In genomic region chr2:64879745-64880144, GRCh38 we compare ENCODE assay signal across 37 cellular contexts.
"Had no signal": no experiment of that assay in that cellular context is flagged by ENCODE, and none has a peak within 500 bp of the region (broad histone marks: within the 10 kb centered on the region; RNA-seq: fewer than 3 reads in every experiment).

No MANE protein-coding gene starts in this region.

- FAIRE-seq: RCC 7860 had no signal

- ATAC-seq: activated CD8-positive, alpha-beta memory T cell treated with anti-CD3 and anti-CD28 coated beads, Interleukin-2, amount 10 ng/mL, durations not matched to agents 7 days and 5 days; activated T-helper 17 cell treated with anti-CD3 and anti-CD28 coated beads, Interleukin-2, amount 50 U/mL, for 72 hours; PC-3; Right ventricle myocardium inferior; SK-N-SH treated with all-trans-retinoic acid at 6 μM for 48 hours had no signal

- H3K4me1 Mint-ChIP-seq: activated CD4-positive, alpha-beta memory T cell treated with anti-CD3 and anti-CD28 coated beads, Interleukin-2, amount 10 ng/mL, durations not matched to agents 7 days and 5 days; activated T-helper 17 cell treated with anti-CD3 and anti-CD28 coated beads, Interleukin-2, amount 50 U/mL, for 72 hours had no signal

- H3K9me3 ChIP-seq: MG63 had no signal

- H3K36me3 Mint-ChIP-seq: activated CD8-positive, alpha-beta memory T cell treated with anti-CD3 and anti-CD28 coated beads, Interleukin-2, amount 10 ng/mL, durations not matched to agents 7 days and 5 days; activated naive CD8-positive, alpha-beta T cell treated with anti-CD3 and anti-CD28 coated beads for 36 hours had no signal

- H3K4me3 ChIP-seq: MG63 had no signal

- H3K27ac ChIP-seq: RWPE1, WERI-Rb-1 had no signal

- H3K4me3 Mint-ChIP-seq: activated CD4-positive, alpha-beta memory T cell treated with anti-CD3 and anti-CD28 coated beads, Interleukin-2, amount 10 ng/mL, durations not matched to agents 7 days and 5 days; activated CD8-positive, alpha-beta memory T cell treated with anti-CD3 and anti-CD28 coated beads, Interleukin-2, amount 10 ng/mL, durations not matched to agents 7 days and 5 days; activated naive CD8-positive, alpha-beta T cell treated with anti-CD3 and anti-CD28 coated beads for 36 hours; activated T-helper 17 cell treated with anti-CD3 and anti-CD28 coated beads, Interleukin-2, amount 50 U/mL, for 72 hours had no signal

- H3K27me3 ChIP-seq: MG63 had no signal

- H3K36me3 ChIP-seq: MG63, WERI-Rb-1 had no signal

- H3K9me3 Mint-ChIP-seq: activated CD4-positive, alpha-beta memory T cell treated with anti-CD3 and anti-CD28 coated beads, Interleukin-2, amount 10 ng/mL, durations not matched to agents 7 days and 5 days; activated naive CD8-positive, alpha-beta T cell treated with anti-CD3 and anti-CD28 coated beads for 36 hours; activated T-helper 17 cell treated with anti-CD3 and anti-CD28 coated beads, Interleukin-2, amount 50 U/mL, for 72 hours had no signal

- H3K27ac Mint-ChIP-seq: activated CD4-positive, alpha-beta memory T cell treated with anti-CD3 and anti-CD28 coated beads, Interleukin-2, amount 10 ng/mL, durations not matched to agents 7 days and 5 days; activated CD8-positive, alpha-beta memory T cell treated with anti-CD3 and anti-CD28 coated beads, Interleukin-2, amount 10 ng/mL, durations not matched to agents 7 days and 5 days; activated naive CD8-positive, alpha-beta T cell treated with anti-CD3 and anti-CD28 coated beads for 36 hours; activated T-helper 17 cell treated with anti-CD3 and anti-CD28 coated beads, Interleukin-2, amount 50 U/mL, for 72 hours had no signal

- DNase-seq: activated CD4-positive, alpha-beta memory T cell treated with anti-CD3 and anti-CD28 coated beads, Interleukin-2, amount 10 ng/mL, durations not matched to agents 7 days and 5 days; activated CD4-positive, alpha-beta T cell treated with anti-CD3 and anti-CD28 coated beads for 1 hour; activated CD4-positive, alpha-beta T cell treated with anti-CD3 and anti-CD28 coated beads for 48 hours; activated CD4-positive, CD25-positive, alpha-beta regulatory T cell; activated CD8-positive, alpha-beta memory T cell treated with anti-CD3 and anti-CD28 coated beads for 24 hours; activated CD8-positive, alpha-beta memory T cell treated with anti-CD3 and anti-CD28 coated beads, Interleukin-2, amount 10 ng/mL, durations not matched to agents 7 days and 5 days; activated effector memory CD4-positive, alpha-beta T cell treated with anti-CD3 and anti-CD28 coated beads, Interleukin-2, amount 50 U/mL, for 16 hours; activated naive CD4-positive, alpha-beta T cell; activated naive CD4-positive, alpha-beta T cell treated with anti-CD3 and anti-CD28 coated beads, Interleukin-2, amount 50 U/mL, for 16 hours; activated naive CD8-positive, alpha-beta T cell treated with anti-CD3 and anti-CD28 coated beads for 36 hours; activated T-cell treated with anti-CD3 and anti-CD28 coated beads, Interleukin-2, amount 50 U/mL, for 48 hours; amniotic stem cell; aorta; cerebellar nuclear complex; Karpas-422; MG63; NCI-H1092; NCI-H1436 treated with DMSO at 0.1 percent for 48 hours; NCI-H1694 treated with DMSO at 0.1 percent for 48 hours; NCI-H2029 treated with DMSO at 0.1 percent for 48 hours; NCI-H2107; NCI-H510A; NCI-H526; NCI-H748 treated with DMSO at 0.1 percent for 48 hours; NK-92 treated with Interleukin-12 subunit alpha and Interleukin-12 subunit beta, amount 100 ng/mL, for 24 hours; SIG-M5; SW 1271; T-helper 1 cell; T-helper 2 cell; T-helper 9 cell; WERI-Rb-1 had no signal
